23 cellular contexts compared by ENCODE assay signal in genomic region chr7:136213012-136213411, GRCh38.
DNase-seq lines count a peak whose midpoint lies in the region.
"Had no signal": no experiment of that assay in that cellular context is flagged by ENCODE, and none has a peak within 500 bp of the region (broad histone marks: within the 10 kb centered on the region; RNA-seq: fewer than 3 reads in every experiment).

No MANE protein-coding gene starts in this region.

- DNase-seq in DMS 273 (lab: John Stamatoyannopoulos, UW; ENCODE audit: unreplicated experiment) (peak; percentile 3), DMS 273 treated with DMSO at 0.1 percent for 48 hours (lab: John Stamatoyannopoulos, UW) (no peak), NCI-H82 (lab: John Stamatoyannopoulos, UW) (peak; percentile 3), NCI-H82 treated with DMSO at 0.1 percent for 48 hours (lab: John Stamatoyannopoulos, UW; ENCODE audit: unreplicated experiment) (no peak)
- DNase-seq: 8988T; ACHN; AML-193; BE2C; C1 segment of cervical spinal cord; Caco-2; Calu3; CD4-positive, alpha-beta memory T cell; CD4-positive, alpha-beta T cell; CD4-positive, CD25-positive, alpha-beta regulatory T cell; CD8-positive, alpha-beta memory T cell; CD8-positive, alpha-beta T cell; COR-L47; DMS153; DMS53; DMS79; DMS79 treated with DMSO at 0.1 percent for 48 hours; DND-41; EL had no signal

Comparison
In these comparisons a context has a peak if more than half of its experiments do, and no peak if none do; other contexts are left out.
1. DNase-seq: peak in DMS 273 (single experiment) and NCI-H82 (single experiment); none in DMS 273 treated with DMSO at 0.1 percent for 48 hours (single experiment) and NCI-H82 treated with DMSO at 0.1 percent for 48 hours (single experiment).